In the genomic region with DNA sequence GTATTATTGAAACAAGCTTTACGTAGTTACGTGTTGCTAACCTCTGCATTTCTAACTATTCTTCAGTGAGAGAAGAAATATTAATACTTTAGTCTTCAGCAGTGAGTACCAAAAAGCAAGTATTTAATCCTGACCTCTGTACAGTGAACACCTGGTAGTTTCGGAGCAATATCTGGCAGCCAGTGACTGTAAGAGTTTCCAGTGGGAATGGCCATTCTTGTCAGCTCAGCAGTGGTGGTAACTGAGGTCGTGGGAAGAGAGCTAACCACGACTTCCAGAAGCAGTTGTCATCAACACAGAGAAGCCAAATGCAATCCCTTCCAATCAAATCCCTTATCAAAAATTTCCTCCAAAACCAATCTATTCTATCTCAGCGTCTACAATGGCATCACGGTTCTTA, we compare ENCODE assay signal across 25 cellular contexts.
"Had no signal": no experiment of that assay in that cellular context is flagged by ENCODE, and none has a peak within 500 bp of the region (broad histone marks: within the 10 kb centered on the region; RNA-seq: fewer than 3 reads in every experiment).

No MANE protein-coding gene starts in this region.

- DNase-seq: activated B cell treated with CpG ODN at 0.5 μM for 24 hours; activated CD4-positive, alpha-beta T cell treated with anti-CD3 and anti-CD28 coated beads for 1 hour; activated CD4-positive, alpha-beta T cell treated with anti-CD3 and anti-CD28 coated beads, Interleukin-2, amount 10 ng/mL, durations not matched to agents 24 days and 14 days; activated CD4-positive, alpha-beta T cell treated with anti-CD3 and anti-CD28 coated beads, Interleukin-2, amount 50 U/mL, for 48 hours; activated CD8-positive, alpha-beta memory T cell treated with anti-CD3 and anti-CD28 coated beads, Interleukin-2, amount 10 ng/mL, durations not matched to agents 7 days and 5 days; activated effector memory CD4-positive, alpha-beta T cell treated with Interleukin-2 at 50 U/mL for 16 hours; activated naive CD4-positive, alpha-beta T cell; activated T-cell treated with anti-CD3 and anti-CD28 coated beads, Interleukin-2, amount 50 U/mL, for 24 hours; aorta; Karpas-422; NCI-H1092; NCI-H1694; NCI-H2029; NCI-H2107; NCI-H2171 treated with DMSO at 0.1 percent for 48 hours; NCI-H345; NCI-H510A; NCI-H69; SIG-M5; T-cell; T-helper 2 cell; T1000 had no signal

- H3K4me3 ChIP-seq: cardiac muscle cell, K562 had no signal

- H3K27ac ChIP-seq: cardiac muscle cell had no signal

- H3K27me3 ChIP-seq: cardiac muscle cell had no signal

- H3K36me3 ChIP-seq: cardiac muscle cell had no signal

- FAIRE-seq: K562, TTC549 had no signal
